In the genomic region with DNA sequence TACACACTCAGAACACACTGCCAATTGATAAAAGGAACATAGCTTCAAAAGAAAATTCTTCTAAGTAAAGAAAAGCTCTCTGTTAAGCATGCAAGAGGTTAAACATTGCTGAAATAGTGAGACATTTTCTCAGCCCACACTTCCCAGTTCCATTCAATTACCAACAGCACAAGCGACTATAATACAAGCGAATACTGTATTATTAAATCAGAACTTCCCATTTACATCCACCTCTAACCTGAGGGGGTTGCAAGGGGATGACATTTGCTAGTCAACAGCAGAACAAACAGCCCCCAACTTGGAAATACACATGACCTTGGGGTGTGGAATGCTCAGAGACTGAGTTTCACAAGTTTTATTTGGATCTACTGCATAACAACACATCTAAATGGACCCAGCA, we compare ENCODE assay signal across 23 cellular contexts. TPM values are rescaled to one million over a fixed set of nuclear protein-coding genes. Genes with fewer than 3 reads are reported as not detected.
"Had no signal": no experiment of that assay in that cellular context is flagged by ENCODE, and none has a peak within 500 bp of the region (broad histone marks: within the 10 kb centered on the region; RNA-seq: fewer than 3 reads in every experiment).

No MANE protein-coding gene starts in this region.

- H3K27me3 ChIP-seq: adrenal gland, ovary, vagina had no signal

- H3K4me1 ChIP-seq: right lobe of liver had no signal

- H3K9me3 Mint-ChIP-seq: activated naive CD4-positive, alpha-beta T cell treated with anti-CD3 and anti-CD28 coated beads, Interleukin-2, amount 50 U/mL, for 72 hours; activated T-cell treated with anti-CD3 and anti-CD28 coated beads, Interleukin-2, amount 50 U/mL, for 72 hours; nephron progenitor cell; stimulated activated naive CD8-positive, alpha-beta T cell treated with anti-CD3 and anti-CD28 coated beads, Interleukin-15, Interleukin-2, amounts not matched to agents 100 ng/mL and 50 ng/mL, for 24 hours; T-helper 1 cell treated with Interleukin-12 subunit alpha and Interleukin-12 subunit beta and Interleukin-4 antibody, amounts not matched to agents 30 μg/mL and 1 μg/mL, for 36 hours had no signal

- H3K9me3 ChIP-seq: adrenal gland, esophagus squamous epithelium, ovary, right lobe of liver, tibial nerve, vagina had no signal

- DNase-seq: activated CD4-positive, alpha-beta T cell treated with anti-CD3 and anti-CD28 coated beads for 1 hour; activated CD8-positive, alpha-beta memory T cell treated with anti-CD3 and anti-CD28 coated beads for 24 hours; activated gamma-delta T cell; activated T-cell treated with anti-CD3 and anti-CD28 coated beads, Interleukin-2, amount 50 U/mL, for 72 hours; adrenal gland; effector CD8-positive, alpha-beta T cell; esophagus squamous epithelium; islet precursor cell; midbrain; nephron progenitor cell; ovary; right lobe of liver; small intestine; stimulated activated CD4-positive, alpha-beta T cell treated with anti-CD3 and anti-CD28 coated beads, Interleukin-15, amount 100 ng/mL, for 24 hours; stimulated activated CD4-positive, alpha-beta T cell treated with anti-CD3 and anti-CD28 coated beads, Interleukin-2, amount 100 ng/mL, for 48 hours had no signal

- H3K36me3 ChIP-seq: adrenal gland, esophagus squamous epithelium, ovary, right lobe of liver, tibial nerve, vagina had no signal

- H3K4me3 Mint-ChIP-seq: activated T-cell treated with anti-CD3 and anti-CD28 coated beads, Interleukin-2, amount 50 U/mL, for 72 hours; stimulated activated naive CD8-positive, alpha-beta T cell treated with anti-CD3 and anti-CD28 coated beads, Interleukin-15, Interleukin-2, amounts not matched to agents 100 ng/mL and 50 ng/mL, for 24 hours; T-helper 1 cell treated with Interleukin-12 subunit alpha and Interleukin-12 subunit beta and Interleukin-4 antibody, amounts not matched to agents 30 μg/mL and 1 μg/mL, for 36 hours had no signal

- H3K4me3 ChIP-seq: adrenal gland, esophagus squamous epithelium, lung, ovary, right lobe of liver, vagina had no signal

- H3K27ac Mint-ChIP-seq: activated naive CD4-positive, alpha-beta T cell treated with anti-CD3 and anti-CD28 coated beads, Interleukin-2, amount 50 U/mL, for 72 hours; activated T-cell treated with anti-CD3 and anti-CD28 coated beads, Interleukin-2, amount 50 U/mL, for 72 hours; nephron progenitor cell; stimulated activated naive CD8-positive, alpha-beta T cell treated with anti-CD3 and anti-CD28 coated beads, Interleukin-15, Interleukin-2, amounts not matched to agents 100 ng/mL and 50 ng/mL, for 24 hours; T-helper 1 cell treated with Interleukin-12 subunit alpha and Interleukin-12 subunit beta and Interleukin-4 antibody, amounts not matched to agents 30 μg/mL and 1 μg/mL, for 36 hours had no signal

- ATAC-seq: activated naive CD4-positive, alpha-beta T cell treated with anti-CD3 and anti-CD28 coated beads, Interleukin-2, amount 50 U/mL, for 72 hours; activated T-cell treated with anti-CD3 and anti-CD28 coated beads, Interleukin-2, amount 50 U/mL, for 72 hours; left lobe of liver; right lobe of liver had no signal

- H3K27ac ChIP-seq: adrenal gland, esophagus squamous epithelium, ovary, right lobe of liver, vagina had no signal

RNA-seq across cellular contexts. Expression of gene FSTL5, which starts 1.1 kb away (rescaled TPM):
- total RNA-seq: activated naive CD4-positive, alpha-beta T cell treated with anti-CD3 and anti-CD28 coated beads, Interleukin-2, amount 50 U/mL, for 72 hours; activated T-cell treated with anti-CD3 and anti-CD28 coated beads, Interleukin-2, amount 50 U/mL, for 72 hours; bronchial epithelial cell; esophagus squamous epithelium; ovary had no signal
- polyA plus RNA-seq: lung had no signal
